1 cellular context compared by ENCODE assay signal in the genomic region with DNA sequence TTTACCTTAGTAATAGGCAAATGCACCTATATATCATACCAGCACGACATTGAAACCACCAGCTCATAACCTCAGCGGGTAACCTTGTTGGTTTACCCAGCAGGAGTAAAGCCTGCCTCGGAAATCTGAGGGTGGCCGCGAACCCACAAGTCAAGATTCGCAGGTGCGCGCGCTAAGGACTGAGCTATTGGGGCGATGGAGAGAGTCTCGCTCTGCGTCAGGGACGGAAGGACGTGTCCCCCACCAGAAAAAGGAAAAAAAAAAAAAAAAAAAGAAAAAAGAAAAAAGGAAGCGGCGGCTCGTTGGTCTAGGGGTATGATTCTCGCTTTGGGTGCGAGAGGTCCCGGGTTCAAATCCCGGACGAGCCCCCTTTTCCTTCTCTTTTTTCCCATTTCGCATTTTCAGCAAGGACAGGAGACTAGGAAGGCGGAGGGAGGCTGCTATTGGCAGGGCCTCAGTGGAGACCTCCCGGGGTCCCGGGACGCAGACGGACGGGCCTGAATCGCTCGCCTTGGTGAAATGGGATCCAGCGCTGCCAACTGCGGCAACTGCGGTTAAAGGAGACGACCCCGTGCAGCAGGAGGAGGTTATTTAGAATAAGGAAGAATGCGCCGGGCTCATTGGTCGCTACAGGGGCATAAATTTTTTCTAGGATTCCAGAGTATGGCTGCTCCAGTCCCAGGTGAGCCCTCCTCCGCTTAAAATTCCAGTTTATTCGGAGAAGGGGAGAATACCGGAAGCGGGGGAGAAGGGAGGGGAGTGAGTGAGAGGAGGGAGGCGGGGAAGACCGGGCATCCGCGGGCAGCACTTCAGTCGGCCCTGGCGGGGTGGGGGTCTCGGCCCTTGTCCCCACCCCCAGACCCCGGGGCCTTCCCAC.
TF ChIP-seq lines count a peak whose summit lies in the region.

A gene (plus strand): TSS at position 407 of the 877 bp plus-strand sequence.

TF ChIP-seq in HEK293, 187 proteins besides CTCF, POLR2A, EP300 and RAD21 (continued from another document and continues in another):
- TF ChIP-seq, protein P1, sequence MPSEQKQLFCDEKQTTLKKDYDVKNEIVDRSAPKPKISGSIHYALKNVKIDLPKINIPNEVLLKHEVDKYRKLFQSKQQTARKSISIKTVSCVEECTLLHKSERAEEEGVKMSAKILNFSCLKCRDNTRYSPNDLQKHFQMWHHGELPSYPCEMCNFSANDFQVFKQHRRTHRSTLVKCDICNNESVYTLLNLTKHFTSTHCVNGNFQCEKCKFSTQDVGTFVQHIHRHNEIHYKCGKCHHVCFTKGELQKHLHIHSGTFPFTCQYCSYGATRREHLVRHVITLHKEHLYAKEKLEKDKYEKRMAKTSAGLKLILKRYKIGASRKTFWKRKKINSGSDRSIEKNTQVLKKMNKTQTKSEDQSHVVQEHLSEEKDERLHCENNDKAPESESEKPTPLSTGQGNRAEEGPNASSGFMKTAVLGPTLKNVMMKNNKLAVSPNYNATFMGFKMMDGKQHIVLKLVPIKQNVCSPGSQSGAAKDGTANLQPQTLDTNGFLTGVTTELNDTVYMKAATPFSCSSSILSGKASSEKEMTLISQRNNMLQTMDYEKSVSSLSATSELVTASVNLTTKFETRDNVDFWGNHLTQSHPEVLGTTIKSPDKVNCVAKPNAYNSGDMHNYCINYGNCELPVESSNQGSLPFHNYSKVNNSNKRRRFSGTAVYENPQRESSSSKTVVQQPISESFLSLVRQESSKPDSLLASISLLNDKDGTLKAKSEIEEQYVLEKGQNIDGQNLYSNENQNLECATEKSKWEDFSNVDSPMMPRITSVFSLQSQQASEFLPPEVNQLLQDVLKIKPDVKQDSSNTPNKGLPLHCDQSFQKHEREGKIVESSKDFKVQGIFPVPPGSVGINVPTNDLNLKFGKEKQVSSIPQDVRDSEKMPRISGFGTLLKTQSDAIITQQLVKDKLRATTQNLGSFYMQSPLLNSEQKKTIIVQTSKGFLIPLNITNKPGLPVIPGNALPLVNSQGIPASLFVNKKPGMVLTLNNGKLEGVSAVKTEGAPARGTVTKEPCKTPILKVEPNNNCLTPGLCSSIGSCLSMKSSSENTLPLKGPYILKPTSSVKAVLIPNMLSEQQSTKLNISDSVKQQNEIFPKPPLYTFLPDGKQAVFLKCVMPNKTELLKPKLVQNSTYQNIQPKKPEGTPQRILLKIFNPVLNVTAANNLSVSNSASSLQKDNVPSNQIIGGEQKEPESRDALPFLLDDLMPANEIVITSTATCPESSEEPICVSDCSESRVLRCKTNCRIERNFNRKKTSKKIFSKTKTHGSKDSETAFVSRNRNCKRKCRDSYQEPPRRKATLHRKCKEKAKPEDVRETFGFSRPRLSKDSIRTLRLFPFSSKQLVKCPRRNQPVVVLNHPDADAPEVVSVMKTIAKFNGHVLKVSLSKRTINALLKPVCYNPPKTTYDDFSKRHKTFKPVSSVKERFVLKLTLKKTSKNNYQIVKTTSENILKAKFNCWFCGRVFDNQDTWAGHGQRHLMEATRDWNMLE (tag by site-specific recombination; conservative IDR thresholded peaks at IDR 0.05; ENCODE audit: low read depth): no peak; the same call in 1 of the 2 replicates
- TF ChIP-seq HOXC10 (CRISPR knock-in tag; IDR thresholded peaks at IDR 0.05): no peak
- TF ChIP-seq ZNF391 (tag by site-specific recombination; IDR thresholded peaks at IDR 0.05; ENCODE audit: borderline replicate concordance, low read depth): peak; percentile 32; the same call in 1 of the 2 replicates
- TF ChIP-seq, protein P2, sequence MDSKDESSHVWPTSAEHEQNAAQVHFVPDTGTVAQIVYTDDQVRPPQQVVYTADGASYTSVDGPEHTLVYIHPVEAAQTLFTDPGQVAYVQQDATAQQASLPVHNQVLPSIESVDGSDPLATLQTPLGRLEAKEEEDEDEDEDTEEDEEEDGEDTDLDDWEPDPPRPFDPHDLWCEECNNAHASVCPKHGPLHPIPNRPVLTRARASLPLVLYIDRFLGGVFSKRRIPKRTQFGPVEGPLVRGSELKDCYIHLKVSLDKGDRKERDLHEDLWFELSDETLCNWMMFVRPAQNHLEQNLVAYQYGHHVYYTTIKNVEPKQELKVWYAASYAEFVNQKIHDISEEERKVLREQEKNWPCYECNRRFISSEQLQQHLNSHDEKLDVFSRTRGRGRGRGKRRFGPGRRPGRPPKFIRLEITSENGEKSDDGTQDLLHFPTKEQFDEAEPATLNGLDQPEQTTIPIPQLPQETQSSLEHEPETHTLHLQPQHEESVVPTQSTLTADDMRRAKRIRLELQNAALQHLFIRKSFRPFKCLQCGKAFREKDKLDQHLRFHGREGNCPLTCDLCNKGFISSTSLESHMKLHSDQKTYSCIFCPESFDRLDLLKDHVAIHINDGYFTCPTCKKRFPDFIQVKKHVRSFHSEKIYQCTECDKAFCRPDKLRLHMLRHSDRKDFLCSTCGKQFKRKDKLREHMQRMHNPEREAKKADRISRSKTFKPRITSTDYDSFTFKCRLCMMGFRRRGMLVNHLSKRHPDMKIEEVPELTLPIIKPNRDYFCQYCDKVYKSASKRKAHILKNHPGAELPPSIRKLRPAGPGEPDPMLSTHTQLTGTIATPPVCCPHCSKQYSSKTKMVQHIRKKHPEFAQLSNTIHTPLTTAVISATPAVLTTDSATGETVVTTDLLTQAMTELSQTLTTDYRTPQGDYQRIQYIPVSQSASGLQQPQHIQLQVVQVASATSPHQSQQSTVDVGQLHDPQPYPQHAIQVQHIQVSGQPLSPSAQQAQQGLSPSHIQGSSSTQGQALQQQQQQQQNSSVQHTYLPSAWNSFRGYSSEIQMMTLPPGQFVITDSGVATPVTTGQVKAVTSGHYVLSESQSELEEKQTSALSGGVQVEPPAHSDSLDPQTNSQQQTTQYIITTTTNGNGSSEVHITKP (tag by site-specific recombination; IDR thresholded peaks at IDR 0.05): peak; percentile 43; the same call in 1 of the 2 replicates
- TF ChIP-seq ZNF624 (tag by site-specific recombination; IDR thresholded peaks at IDR 0.05): no peak
- TF ChIP-seq, protein P3, sequence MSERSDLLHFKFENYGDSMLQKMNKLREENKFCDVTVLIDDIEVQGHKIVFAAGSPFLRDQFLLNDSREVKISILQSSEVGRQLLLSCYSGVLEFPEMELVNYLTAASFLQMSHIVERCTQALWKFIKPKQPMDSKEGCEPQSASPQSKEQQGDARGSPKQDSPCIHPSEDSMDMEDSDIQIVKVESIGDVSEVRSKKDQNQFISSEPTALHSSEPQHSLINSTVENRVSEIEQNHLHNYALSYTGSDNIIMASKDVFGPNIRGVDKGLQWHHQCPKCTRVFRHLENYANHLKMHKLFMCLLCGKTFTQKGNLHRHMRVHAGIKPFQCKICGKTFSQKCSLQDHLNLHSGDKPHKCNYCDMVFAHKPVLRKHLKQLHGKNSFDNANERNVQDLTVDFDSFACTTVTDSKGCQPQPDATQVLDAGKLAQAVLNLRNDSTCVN (tag by site-specific recombination; optimal IDR thresholded peaks at IDR 0.05): peak; percentile 42
- TF ChIP-seq, protein P4, sequence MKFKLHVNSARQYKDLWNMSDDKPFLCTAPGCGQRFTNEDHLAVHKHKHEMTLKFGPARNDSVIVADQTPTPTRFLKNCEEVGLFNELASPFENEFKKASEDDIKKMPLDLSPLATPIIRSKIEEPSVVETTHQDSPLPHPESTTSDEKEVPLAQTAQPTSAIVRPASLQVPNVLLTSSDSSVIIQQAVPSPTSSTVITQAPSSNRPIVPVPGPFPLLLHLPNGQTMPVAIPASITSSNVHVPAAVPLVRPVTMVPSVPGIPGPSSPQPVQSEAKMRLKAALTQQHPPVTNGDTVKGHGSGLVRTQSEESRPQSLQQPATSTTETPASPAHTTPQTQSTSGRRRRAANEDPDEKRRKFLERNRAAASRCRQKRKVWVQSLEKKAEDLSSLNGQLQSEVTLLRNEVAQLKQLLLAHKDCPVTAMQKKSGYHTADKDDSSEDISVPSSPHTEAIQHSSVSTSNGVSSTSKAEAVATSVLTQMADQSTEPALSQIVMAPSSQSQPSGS (tag by site-specific recombination; IDR thresholded peaks at IDR 0.05; ENCODE audit: low read depth): no peak
- TF ChIP-seq, protein P5, sequence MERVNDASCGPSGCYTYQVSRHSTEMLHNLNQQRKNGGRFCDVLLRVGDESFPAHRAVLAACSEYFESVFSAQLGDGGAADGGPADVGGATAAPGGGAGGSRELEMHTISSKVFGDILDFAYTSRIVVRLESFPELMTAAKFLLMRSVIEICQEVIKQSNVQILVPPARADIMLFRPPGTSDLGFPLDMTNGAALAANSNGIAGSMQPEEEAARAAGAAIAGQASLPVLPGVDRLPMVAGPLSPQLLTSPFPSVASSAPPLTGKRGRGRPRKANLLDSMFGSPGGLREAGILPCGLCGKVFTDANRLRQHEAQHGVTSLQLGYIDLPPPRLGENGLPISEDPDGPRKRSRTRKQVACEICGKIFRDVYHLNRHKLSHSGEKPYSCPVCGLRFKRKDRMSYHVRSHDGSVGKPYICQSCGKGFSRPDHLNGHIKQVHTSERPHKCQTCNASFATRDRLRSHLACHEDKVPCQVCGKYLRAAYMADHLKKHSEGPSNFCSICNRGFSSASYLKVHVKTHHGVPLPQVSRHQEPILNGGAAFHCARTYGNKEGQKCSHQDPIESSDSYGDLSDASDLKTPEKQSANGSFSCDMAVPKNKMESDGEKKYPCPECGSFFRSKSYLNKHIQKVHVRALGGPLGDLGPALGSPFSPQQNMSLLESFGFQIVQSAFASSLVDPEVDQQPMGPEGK (tag by site-specific recombination; IDR thresholded peaks at IDR 0.05): peak; percentile 86
- TF ChIP-seq, protein P6, sequence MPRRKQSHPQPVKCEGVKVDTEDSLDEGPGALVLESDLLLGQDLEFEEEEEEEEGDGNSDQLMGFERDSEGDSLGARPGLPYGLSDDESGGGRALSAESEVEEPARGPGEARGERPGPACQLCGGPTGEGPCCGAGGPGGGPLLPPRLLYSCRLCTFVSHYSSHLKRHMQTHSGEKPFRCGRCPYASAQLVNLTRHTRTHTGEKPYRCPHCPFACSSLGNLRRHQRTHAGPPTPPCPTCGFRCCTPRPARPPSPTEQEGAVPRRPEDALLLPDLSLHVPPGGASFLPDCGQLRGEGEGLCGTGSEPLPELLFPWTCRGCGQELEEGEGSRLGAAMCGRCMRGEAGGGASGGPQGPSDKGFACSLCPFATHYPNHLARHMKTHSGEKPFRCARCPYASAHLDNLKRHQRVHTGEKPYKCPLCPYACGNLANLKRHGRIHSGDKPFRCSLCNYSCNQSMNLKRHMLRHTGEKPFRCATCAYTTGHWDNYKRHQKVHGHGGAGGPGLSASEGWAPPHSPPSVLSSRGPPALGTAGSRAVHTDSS (tag by site-specific recombination; IDR thresholded peaks at IDR 0.05): no peak
- no peak for TF ChIP-seq ZNF174 (tag by site-specific recombination; IDR thresholded peaks at IDR 0.05)
- no peak for TF ChIP-seq SETDB1 (IDR thresholded peaks at IDR 0.05; ENCODE audit: insufficient read length, low read length)
- peak; percentile 83 for TF ChIP-seq ZNF2 (tag by site-specific recombination; IDR thresholded peaks at IDR 0.05)
- TF ChIP-seq, protein P7, sequence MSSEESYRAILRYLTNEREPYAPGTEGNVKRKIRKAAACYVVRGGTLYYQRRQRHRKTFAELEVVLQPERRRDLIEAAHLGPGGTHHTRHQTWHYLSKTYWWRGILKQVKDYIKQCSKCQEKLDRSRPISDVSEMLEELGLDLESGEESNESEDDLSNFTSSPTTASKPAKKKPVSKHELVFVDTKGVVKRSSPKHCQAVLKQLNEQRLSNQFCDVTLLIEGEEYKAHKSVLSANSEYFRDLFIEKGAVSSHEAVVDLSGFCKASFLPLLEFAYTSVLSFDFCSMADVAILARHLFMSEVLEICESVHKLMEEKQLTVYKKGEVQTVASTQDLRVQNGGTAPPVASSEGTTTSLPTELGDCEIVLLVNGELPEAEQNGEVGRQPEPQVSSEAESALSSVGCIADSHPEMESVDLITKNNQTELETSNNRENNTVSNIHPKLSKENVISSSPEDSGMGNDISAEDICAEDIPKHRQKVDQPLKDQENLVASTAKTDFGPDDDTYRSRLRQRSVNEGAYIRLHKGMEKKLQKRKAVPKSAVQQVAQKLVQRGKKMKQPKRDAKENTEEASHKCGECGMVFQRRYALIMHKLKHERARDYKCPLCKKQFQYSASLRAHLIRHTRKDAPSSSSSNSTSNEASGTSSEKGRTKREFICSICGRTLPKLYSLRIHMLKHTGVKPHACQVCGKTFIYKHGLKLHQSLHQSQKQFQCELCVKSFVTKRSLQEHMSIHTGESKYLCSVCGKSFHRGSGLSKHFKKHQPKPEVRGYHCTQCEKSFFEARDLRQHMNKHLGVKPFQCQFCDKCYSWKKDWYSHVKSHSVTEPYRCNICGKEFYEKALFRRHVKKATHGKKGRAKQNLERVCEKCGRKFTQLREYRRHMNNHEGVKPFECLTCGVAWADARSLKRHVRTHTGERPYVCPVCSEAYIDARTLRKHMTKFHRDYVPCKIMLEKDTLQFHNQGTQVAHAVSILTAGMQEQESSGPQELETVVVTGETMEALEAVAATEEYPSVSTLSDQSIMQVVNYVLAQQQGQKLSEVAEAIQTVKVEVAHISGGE (tag by site-specific recombination; conservative IDR thresholded peaks at IDR 0.05; ENCODE audit: low read depth): peak; percentile 28; the same call in 1 of the 2 replicates
- peak; percentile 98 for TF ChIP-seq ZNF366 (tag by site-specific recombination; conservative IDR thresholded peaks at IDR 0.05)
- 0 out of 2 replicates have a peak, but pooled peaks have one; percentile 32 for TF ChIP-seq KLF16 (tag by site-specific recombination; IDR thresholded peaks at IDR 0.05)
- no peak for TF ChIP-seq ZNF548 (tag by site-specific recombination; IDR thresholded peaks at IDR 0.05)
- TF ChIP-seq, protein P8, sequence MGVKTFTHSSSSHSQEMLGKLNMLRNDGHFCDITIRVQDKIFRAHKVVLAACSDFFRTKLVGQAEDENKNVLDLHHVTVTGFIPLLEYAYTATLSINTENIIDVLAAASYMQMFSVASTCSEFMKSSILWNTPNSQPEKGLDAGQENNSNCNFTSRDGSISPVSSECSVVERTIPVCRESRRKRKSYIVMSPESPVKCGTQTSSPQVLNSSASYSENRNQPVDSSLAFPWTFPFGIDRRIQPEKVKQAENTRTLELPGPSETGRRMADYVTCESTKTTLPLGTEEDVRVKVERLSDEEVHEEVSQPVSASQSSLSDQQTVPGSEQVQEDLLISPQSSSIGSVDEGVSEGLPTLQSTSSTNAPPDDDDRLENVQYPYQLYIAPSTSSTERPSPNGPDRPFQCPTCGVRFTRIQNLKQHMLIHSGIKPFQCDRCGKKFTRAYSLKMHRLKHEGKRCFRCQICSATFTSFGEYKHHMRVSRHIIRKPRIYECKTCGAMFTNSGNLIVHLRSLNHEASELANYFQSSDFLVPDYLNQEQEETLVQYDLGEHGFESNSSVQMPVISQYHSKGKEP (tag by site-specific recombination; IDR thresholded peaks at IDR 0.05): peak; percentile 18; the same call in 1 of the 2 replicates
- TF ChIP-seq OSR2 (tag by site-specific recombination; IDR thresholded peaks at IDR 0.05): no peak
- no peak for TF ChIP-seq ZNF426 (tag by site-specific recombination; IDR thresholded peaks at IDR 0.05)
- TF ChIP-seq, protein P9, sequence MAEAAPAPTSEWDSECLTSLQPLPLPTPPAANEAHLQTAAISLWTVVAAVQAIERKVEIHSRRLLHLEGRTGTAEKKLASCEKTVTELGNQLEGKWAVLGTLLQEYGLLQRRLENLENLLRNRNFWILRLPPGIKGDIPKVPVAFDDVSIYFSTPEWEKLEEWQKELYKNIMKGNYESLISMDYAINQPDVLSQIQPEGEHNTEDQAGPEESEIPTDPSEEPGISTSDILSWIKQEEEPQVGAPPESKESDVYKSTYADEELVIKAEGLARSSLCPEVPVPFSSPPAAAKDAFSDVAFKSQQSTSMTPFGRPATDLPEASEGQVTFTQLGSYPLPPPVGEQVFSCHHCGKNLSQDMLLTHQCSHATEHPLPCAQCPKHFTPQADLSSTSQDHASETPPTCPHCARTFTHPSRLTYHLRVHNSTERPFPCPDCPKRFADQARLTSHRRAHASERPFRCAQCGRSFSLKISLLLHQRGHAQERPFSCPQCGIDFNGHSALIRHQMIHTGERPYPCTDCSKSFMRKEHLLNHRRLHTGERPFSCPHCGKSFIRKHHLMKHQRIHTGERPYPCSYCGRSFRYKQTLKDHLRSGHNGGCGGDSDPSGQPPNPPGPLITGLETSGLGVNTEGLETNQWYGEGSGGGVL (tag by site-specific recombination; IDR thresholded peaks at IDR 0.05): peak; percentile 93
- no peak for TF ChIP-seq GLI2 (tag by site-specific recombination; IDR thresholded peaks at IDR 0.05; ENCODE audit: borderline replicate concordance, low read depth)
- no peak for TF ChIP-seq SCRT1 (tag by site-specific recombination; IDR thresholded peaks at IDR 0.05; ENCODE audit: borderline replicate concordance)
- TF ChIP-seq ZNF24 (tag by site-specific recombination; IDR thresholded peaks at IDR 0.05): peak; percentile 89; the same call in 1 of the 2 replicates
